In the genomic region with DNA sequence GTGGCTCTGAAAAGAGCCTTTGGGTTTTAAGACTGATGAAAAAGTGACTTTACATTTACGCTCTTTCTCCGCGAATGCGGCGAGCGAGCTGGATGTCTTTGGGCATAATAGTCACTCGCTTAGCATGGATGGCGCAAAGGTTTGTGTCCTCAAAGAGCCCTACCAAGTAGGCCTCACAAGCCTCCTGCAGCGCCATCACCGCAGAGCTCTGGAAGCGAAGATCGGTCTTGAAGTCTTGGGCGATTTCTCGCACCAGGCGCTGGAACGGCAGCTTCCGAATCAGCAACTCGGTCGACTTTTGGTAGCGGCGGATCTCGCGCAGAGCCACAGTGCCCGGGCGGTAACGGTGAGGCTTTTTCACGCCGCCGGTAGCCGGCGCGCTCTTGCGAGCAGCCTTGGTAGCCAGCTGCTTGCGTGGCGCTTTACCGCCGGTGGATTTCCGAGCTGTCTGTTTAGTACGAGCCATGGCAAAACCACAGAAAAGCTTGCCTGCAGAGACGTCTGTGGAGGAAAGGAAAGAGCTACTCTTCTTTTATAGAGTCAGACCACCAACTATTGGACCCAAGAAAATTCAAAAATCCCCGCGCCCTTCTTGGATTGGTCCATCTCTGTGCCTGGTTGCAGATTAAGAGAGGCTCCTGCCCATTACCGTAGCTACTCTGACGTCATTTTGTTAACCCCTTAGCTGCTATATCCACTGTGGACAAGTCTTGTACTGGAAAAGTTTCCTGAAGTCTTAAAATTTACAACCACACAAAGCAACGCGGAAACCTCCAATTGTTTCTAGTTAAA, we compare ENCODE assay signal across 8 cellular contexts. TPM values are rescaled to one million over a fixed set of nuclear protein-coding genes. Genes with fewer than 3 reads are reported as not detected.
DNase-seq lines count a peak whose midpoint lies in the region; ATAC-seq and TF ChIP-seq lines count a peak whose summit lies in the region.

No MANE protein-coding gene starts in this region.

- H3K4me1 Mint-ChIP-seq in naive thymus-derived CD8-positive, alpha-beta T cell = peaks cover 11 to 52% (median 41%) of the 10 kb centered on the region in 4 donors

- H3K27ac ChIP-seq in testis = peak overlapping the region; percentile 82 to 89

- TF ChIP-seq CTCF in testis (IDR thresholded peaks at IDR 0.05) = no peak

- H3K36me3 Mint-ChIP-seq in naive thymus-derived CD8-positive, alpha-beta T cell = no peaks in the 10 kb centered on the region

- H3K4me3 Mint-ChIP-seq in naive thymus-derived CD8-positive, alpha-beta T cell = peak overlapping the region; percentile 94 to 97 (median 95)

- DNase-seq in H4 (ENCODE audit: low spot score) = peak; percentile 97
- peak; percentile 99 for DNase-seq in LHCN-M2 (ENCODE audit: low read depth)
- DNase-seq in RKO (ENCODE audit: low spot score) = peak; percentile 99
- DNase-seq in activated T-helper 9 cell treated with anti-CD3 and anti-CD28 coated beads, Interleukin-2, amount 50 U/mL, for 16 hours (ENCODE audit: low read depth) = peak; percentile 58
- DNase-seq in fibroblast of peridontal ligament (ENCODE audit: extremely low read depth) = peak; percentile 97
- peak; percentile 71 to 96 (median 91) for DNase-seq in naive thymus-derived CD8-positive, alpha-beta T cell
- DNase-seq in testis = peak; percentile 96

- POLR2A ChIA-PET in naive thymus-derived CD8-positive, alpha-beta T cell (lab: Charles Lee) = interaction anchor here (0.6 to 16.7 kb wide), 29 partner anchors 11 to 1861 kb away, joined by 3 to 748 read pairs (median 8); a partner anchor contains a TSS

- 3% methylated on average over 39 to 46 of the region's 46 CpGs for WGBS in testis, 2 donors

- peaks cover 0 to 2% (median 0%) of the 10 kb centered on the region in 5 donors for H3K27me3 Mint-ChIP-seq in naive thymus-derived CD8-positive, alpha-beta T cell

- H3K36me3 ChIP-seq in ES-I3 (ENCODE audit: insufficient read depth, low read length) (no peaks in the 10 kb centered on the region), testis (ENCODE audit: low read depth, missing control alignments) (no peaks in the 10 kb centered on the region)

- peak; percentile 67 to 71 for ATAC-seq in naive thymus-derived CD8-positive, alpha-beta T cell

- intact Hi-C loops in testis (cut with DNase I; ENCODE audit: low total_unique reads) = no loop called here

- peaks cover 0 to 4% (median 0%) of the 10 kb centered on the region in 9 donors for H3K9me3 Mint-ChIP-seq in naive thymus-derived CD8-positive, alpha-beta T cell

- peak overlapping the region; percentile 48 to 68 for H3K4me3 ChIP-seq in testis

- H3K9me3 ChIP-seq in ES-I3 (ENCODE audit: control insufficient read depth, insufficient read depth, low read length) (no peaks in the 10 kb centered on the region), testis (no peaks in the 10 kb centered on the region)

- H3K9ac ChIP-seq in ES-I3 (ENCODE audit: low read depth, low read length) = peak overlapping the region; percentile 84

- peak overlapping the region; percentile 93 to 99 (median 96) for H3K27ac Mint-ChIP-seq in naive thymus-derived CD8-positive, alpha-beta T cell

- peak; percentile 4 for TF ChIP-seq POLR2A in testis (IDR thresholded peaks at IDR 0.05)

- H3K4me1 ChIP-seq in ES-I3 (ENCODE audit: insufficient read depth, low read length) (peaks cover 27% of the 10 kb centered on the region), testis (peaks cover 5% of the 10 kb centered on the region)

- H3K27me3 ChIP-seq in testis = no peaks in the 10 kb centered on the region

RNA-seq across cellular contexts. Expression of a gene that starts 55.4 kb away (rescaled TPM):
- total RNA-seq in H4 (2014; rRNA removed; shearing (Covaris generic)) = 7.8 and 13.4 TPM in 2 replicates
- total RNA-seq in LHCN-M2 (2014; rRNA removed) (11.5 and 12.5 TPM in 2 replicates), testis (1 to 10 TPM; 4.1 to 5.1 TPM)
- polyA plus RNA-seq in LHCN-M2 (2012) = 11.7 TPM
- total RNA-seq in naive thymus-derived CD8-positive, alpha-beta T cell = 1 to 10 TPM; 1.3 to 1.6 TPM
- polyA plus RNA-seq in naive thymus-derived CD8-positive, alpha-beta T cell = 1 to 10 TPM in 2 of 3 donors, under 1 TPM in 1; 0.68 to 3.8 (median 1.8) TPM
- polyA plus RNA-seq in testis (ENCODE audit: insufficient read depth, low read depth, low replicate concordance) = 4.8 TPM

Comparison
In these comparisons a context has a peak if more than half of its experiments do, and no peak if none do; other contexts are left out.
1. Peak in every context shown above with its lines: DNase-seq, ATAC-seq, H3K4me3 ChIP-seq and H3K27ac ChIP-seq.